In genomic region chr1:228161866-228162265, GRCh38 we compare ENCODE assay signal across 18 cellular contexts. TPM values are rescaled to one million over a fixed set of nuclear protein-coding genes. Genes with fewer than 3 reads are reported as not detected.
DNase-seq lines count a peak whose midpoint lies in the region; ATAC-seq and TF ChIP-seq lines count a peak whose summit lies in the region.
"Had no signal": no experiment of that assay in that cellular context is flagged by ENCODE, and none has a peak within 500 bp of the region (broad histone marks: within the 10 kb centered on the region; RNA-seq: fewer than 3 reads in every experiment).

No MANE protein-coding gene starts in this region.

- H3K79me2 ChIP-seq in mammary epithelial cell (ENCODE audit: insufficient read depth, low read length), result peaks cover 7% of the 10 kb centered on the region

- intact Hi-C loops in left ventricle myocardium inferior (cut with micrococcal nuclease) (no loop called here), left cardiac atrium (cut with DNase I) (no loop called here), mammary epithelial cell (cut with micrococcal nuclease) (no loop called here), upper lobe of right lung (cut with DNase I) (no loop called here)

- H3K9me3 ChIP-seq in left ventricle myocardium inferior (replicated peaks), result no peaks in the 10 kb centered on the region
- H3K9me3 ChIP-seq in mammary epithelial cell (replicated peaks; ENCODE audit: insufficient read depth, low read length), result no peaks in the 10 kb centered on the region
- no peaks in the 10 kb centered on the region for H3K9me3 ChIP-seq in upper lobe of right lung
- H3K9me3 ChIP-seq: ovary had no signal

- TF ChIP-seq CTCF in left ventricle myocardium inferior (IDR thresholded peaks at IDR 0.05; ENCODE audit: borderline replicate concordance) (no peak), mammary epithelial cell (conservative IDR thresholded peaks at IDR 0.05 in 1 of 2, IDR thresholded peaks at IDR 0.05 in 1 of 2; ENCODE audit: extremely low read depth in 1 of 2, insufficient read depth in 1 of 2, low read depth in 1 of 2, low read length in 2 of 2) (no peak), mesothelial cell of epicardium (IDR thresholded peaks at IDR 0.05; ENCODE audit: unreplicated experiment) (no peak), upper lobe of right lung (IDR thresholded peaks at IDR 0.05) (no peak), progenitor cell of endocrine pancreas (IDR thresholded peaks at IDR 0.05; ENCODE audit: unreplicated experiment) (no peak)

- H3K27me3 ChIP-seq in left ventricle myocardium inferior (ENCODE audit: low read depth), result peaks cover 15% of the 10 kb centered on the region
- no peaks in the 10 kb centered on the region for H3K27me3 ChIP-seq in mammary epithelial cell (ENCODE audit: insufficient read depth, low read length)
- H3K27me3 ChIP-seq in upper lobe of right lung, result no peaks in the 10 kb centered on the region
- H3K27me3 ChIP-seq: ovary had no signal

- H3K9ac ChIP-seq in mammary epithelial cell (ENCODE audit: insufficient read depth, low read length), result no peak overlapping the region

- CTCF ChIA-PET in mammary epithelial cell (lab: Charles Lee; ENCODE audit: low non-redundant PET), result no interaction called here

- H3K4me1 Mint-ChIP-seq in mesothelial cell of epicardium (peaks cover 14% of the 10 kb centered on the region), progenitor cell of endocrine pancreas (ENCODE audit: low read depth) (peaks cover 8% of the 10 kb centered on the region)

- in situ Hi-C loops in mammary epithelial cell (cut with MboI; ENCODE audit: low sequenced_read_pairs in 2 of 2), result no loop called here

- no TSS peak for BruUV-seq in mammary epithelial cell (replicated peaks; lab: Mats Ljungman, UMichigan)

- DNase-seq in left ventricle myocardium inferior (no peak), left cardiac atrium (no peak), mammary epithelial cell (no peak), mesothelial cell of epicardium (ENCODE audit: low spot score in 2 of 2, unreplicated experiment in 2 of 2) (no peak), upper lobe of right lung (no peak), iPS-NIHi7 (ENCODE audit: extremely low spot score) (no peak), NCI-H187 treated with DMSO at 0.1 percent for 48 hours (lab: John Stamatoyannopoulos, UW) (no peak), progenitor cell of endocrine pancreas (ENCODE audit: low spot score, unreplicated experiment) (no peak)
- DNase-seq: activated CD4-positive, alpha-beta memory T cell treated with anti-CD3 and anti-CD28 coated beads for 36 hours; activated effector memory CD4-positive, alpha-beta T cell treated with Interleukin-2 at 50 U/mL for 16 hours; cerebellar nuclear complex; DND-41; NCI-H1417; NCI-H510A treated with DMSO at 0.1 percent for 48 hours; RPMI8226; stimulated activated CD4-positive, alpha-beta T cell treated with anti-CD3 and anti-CD28 coated beads, Interleukin-15, amount 100 ng/mL, for 24 hours; T-helper 9 cell had no signal

- no peaks in the 10 kb centered on the region for H3K27me3 Mint-ChIP-seq in mesothelial cell of epicardium (ENCODE audit: low read depth)
- no peaks in the 10 kb centered on the region for H3K27me3 Mint-ChIP-seq in progenitor cell of endocrine pancreas
- H3K27me3 Mint-ChIP-seq: activated CD4-positive, alpha-beta memory T cell treated with anti-CD3 and anti-CD28 coated beads for 36 hours had no signal

- H3K4me3 Mint-ChIP-seq in mesothelial cell of epicardium (no peak overlapping the region), progenitor cell of endocrine pancreas (ENCODE audit: low read depth) (no peak overlapping the region)
- H3K4me3 Mint-ChIP-seq: activated CD4-positive, alpha-beta memory T cell treated with anti-CD3 and anti-CD28 coated beads for 36 hours had no signal

- no peak overlapping the region for H2AFZ ChIP-seq in mammary epithelial cell (ENCODE audit: low read depth, low read length)

- H3K27ac Mint-ChIP-seq in mesothelial cell of epicardium, result peak overlapping the region; percentile 66
- H3K27ac Mint-ChIP-seq in progenitor cell of endocrine pancreas, result no peak overlapping the region
- H3K27ac Mint-ChIP-seq: activated CD4-positive, alpha-beta memory T cell treated with anti-CD3 and anti-CD28 coated beads for 36 hours had no signal

- 94% methylated on average over 9 of the region's 9 CpGs for WGBS in mammary epithelial cell (ENCODE audit: low coverage, missing lambda C conversion rate)

- H3K36me3 Mint-ChIP-seq in mesothelial cell of epicardium (no peaks in the 10 kb centered on the region), progenitor cell of endocrine pancreas (ENCODE audit: insufficient read depth) (no peaks in the 10 kb centered on the region)
- H3K36me3 Mint-ChIP-seq: activated CD4-positive, alpha-beta memory T cell treated with anti-CD3 and anti-CD28 coated beads for 36 hours had no signal

- H3K27ac ChIP-seq in left ventricle myocardium inferior (replicated peaks) (peak overlapping the region; percentile 98), mammary epithelial cell (ENCODE audit: insufficient read depth, low read depth, low read length) (peak overlapping the region; percentile 26), upper lobe of right lung (peak overlapping the region; percentile 79)
- H3K27ac ChIP-seq: ovary had no signal

- no peak for ATAC-seq in left cardiac atrium
- no peak for ATAC-seq in upper lobe of right lung

- H4K20me1 ChIP-seq in mammary epithelial cell (ENCODE audit: insufficient read depth, low read length), result no peaks in the 10 kb centered on the region

- H3K36me3 ChIP-seq in left ventricle myocardium inferior (no peaks in the 10 kb centered on the region), mammary epithelial cell (ENCODE audit: insufficient read depth, low read length) (no peaks in the 10 kb centered on the region), upper lobe of right lung (no peaks in the 10 kb centered on the region)
- H3K36me3 ChIP-seq: ovary had no signal

- H3K9me3 Mint-ChIP-seq in mesothelial cell of epicardium, result no peaks in the 10 kb centered on the region
- H3K9me3 Mint-ChIP-seq in progenitor cell of endocrine pancreas (ENCODE audit: low read depth), result no peaks in the 10 kb centered on the region
- H3K9me3 Mint-ChIP-seq: activated CD4-positive, alpha-beta memory T cell treated with anti-CD3 and anti-CD28 coated beads for 36 hours had no signal

- dilution Hi-C loops in mammary epithelial cell (cut with HindIII; ENCODE audit: low sequenced_read_pairs), result no loop called here

- H3K4me3 ChIP-seq in left ventricle myocardium inferior, result no peak overlapping the region
- no peak overlapping the region for H3K4me3 ChIP-seq in mammary epithelial cell (replicated peaks in 1 of 3; ENCODE audit: insufficient read depth in 1 of 3, low read depth in 2 of 3, low read length in 3 of 3)
- H3K4me3 ChIP-seq in upper lobe of right lung, result no peak overlapping the region
- H3K4me3 ChIP-seq: ovary had no signal

- no peak overlapping the region for H3K4me2 ChIP-seq in mammary epithelial cell (ENCODE audit: insufficient read depth, low read depth, low read length)

- H3K4me1 ChIP-seq in left ventricle myocardium inferior, result peaks cover 56% of the 10 kb centered on the region
- H3K4me1 ChIP-seq in mammary epithelial cell (ENCODE audit: insufficient read depth, low read length), result peaks cover 36% of the 10 kb centered on the region
- peaks cover 25% of the 10 kb centered on the region for H3K4me1 ChIP-seq in upper lobe of right lung

RNA-seq across cellular contexts. Expression of gene IBA57, which starts 3.7 kb away (rescaled TPM):
- total RNA-seq in left ventricle myocardium inferior, result 15.0 TPM
- total RNA-seq in left cardiac atrium, result 10 to 100 TPM; 10.4 to 10.5 TPM
- total RNA-seq in mammary epithelial cell, result 1 to 10 TPM; 7.0 to 8.0 TPM
- polyA plus RNA-seq in mammary epithelial cell, result 2.6 TPM
- 3.0 TPM for polyA minus RNA-seq in mammary epithelial cell
- total RNA-seq in mesothelial cell of epicardium, result 10.8 to 14.2 TPM (median 11.8 TPM) in 3 replicates
- 13.0 TPM for total RNA-seq in upper lobe of right lung
- 9.7 and 11.2 TPM in 2 replicates for total RNA-seq in progenitor cell of endocrine pancreas

RNA-seq across cellular contexts. Expression of gene GJC2, which starts 12.1 kb away (rescaled TPM):
- total RNA-seq in left ventricle myocardium inferior (1.0 TPM), left cardiac atrium (1 to 10 TPM; 2.2 to 2.3 TPM), mammary epithelial cell (under 1 TPM; 0.33 to 0.47 TPM), mesothelial cell of epicardium (2.5 to 2.6 TPM (median 2.5 TPM) in 3 replicates), upper lobe of right lung (6.9 TPM), progenitor cell of endocrine pancreas (1.7 and 2.1 TPM in 2 replicates)
- polyA plus RNA-seq in mammary epithelial cell, result 0.14 TPM
- not detected for polyA minus RNA-seq in mammary epithelial cell

RNA-seq across cellular contexts. Expression of gene GUK1, which starts 21.8 kb away (rescaled TPM):
- total RNA-seq in left ventricle myocardium inferior (150 TPM), left cardiac atrium (100 to 1,000 TPM; 153 to 185 TPM), mammary epithelial cell (100 to 1,000 TPM; 229 to 242 TPM), mesothelial cell of epicardium (129 to 136 TPM (median 135 TPM) in 3 replicates), upper lobe of right lung (203 TPM), progenitor cell of endocrine pancreas (96.3 and 101 TPM in 2 replicates)
- polyA plus RNA-seq in mammary epithelial cell, result 461 TPM
- 86.1 TPM for polyA minus RNA-seq in mammary epithelial cell

RNA-seq across cellular contexts. Expression of gene OBSCN, which starts 46.0 kb away (rescaled TPM):
- total RNA-seq in left ventricle myocardium inferior (316 TPM), left cardiac atrium (100 to 1,000 TPM; 194 to 201 TPM), mammary epithelial cell (10 to 100 TPM; 19.6 to 40.5 TPM), mesothelial cell of epicardium (95.3 to 113 TPM (median 100 TPM) in 3 replicates), upper lobe of right lung (39.4 TPM), progenitor cell of endocrine pancreas (57.3 and 57.5 TPM in 2 replicates)
- polyA plus RNA-seq in mammary epithelial cell, result 2.0 TPM
- polyA minus RNA-seq in mammary epithelial cell, result 7.8 TPM

RNA-seq across cellular contexts. Expression of gene MRPL55, which starts 52.8 kb away (rescaled TPM):
- total RNA-seq in left ventricle myocardium inferior, result 51.0 TPM
- 10 to 100 TPM; 43.5 to 48.9 TPM for total RNA-seq in left cardiac atrium
- 10 to 100 TPM; 37.7 to 42.3 TPM for total RNA-seq in mammary epithelial cell
- polyA plus RNA-seq in mammary epithelial cell, result 66.4 TPM
- polyA minus RNA-seq in mammary epithelial cell, result 11.7 TPM
- total RNA-seq in mesothelial cell of epicardium, result 53.9 to 56.9 TPM (median 54.2 TPM) in 3 replicates
- total RNA-seq in upper lobe of right lung, result 39.9 TPM
- 50.3 and 52.3 TPM in 2 replicates for total RNA-seq in progenitor cell of endocrine pancreas

Comparison
In these comparisons a context has a peak if more than half of its experiments do, and no peak if none do; other contexts are left out.
1. H3K27ac ChIP-seq: peak in every context shown above with its lines; median percentile 98 in left ventricle myocardium inferior; 79 in upper lobe of right lung; 26 in mammary epithelial cell.